In the genomic region with DNA sequence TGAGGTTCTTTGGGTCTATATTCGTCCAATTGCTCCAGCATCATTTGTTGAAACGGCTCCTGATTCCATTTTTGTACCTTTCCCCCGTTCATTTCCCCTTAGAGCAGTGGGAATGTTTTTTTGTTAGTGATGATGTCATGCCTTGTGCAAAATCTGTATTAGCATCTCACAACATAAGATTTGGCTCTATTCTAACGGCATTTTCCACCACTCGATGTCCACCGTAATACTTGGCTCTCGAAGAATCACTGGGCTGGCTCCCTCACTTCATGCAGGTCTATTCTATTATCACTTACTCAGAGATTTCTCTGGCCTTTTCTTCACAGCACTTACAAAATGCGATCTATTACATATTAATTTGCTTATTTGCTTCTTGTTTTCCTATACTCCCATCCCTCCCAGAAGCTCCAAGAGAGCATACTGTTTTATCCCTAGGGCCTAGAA, we compare ENCODE assay signal across 1 cellular context.
A peak's percentile ranks its signal among the peaks of the same experiment; 100 is the strongest.
TF ChIP-seq lines count a peak whose summit lies in the region.

No MANE protein-coding gene starts in this region.

TF ChIP-seq in HEK293, 187 proteins besides CTCF, POLR2A, EP300 and RAD21 (continued from another document):
- TF ChIP-seq PRDM1 (tag by site-specific recombination; IDR thresholded peaks at IDR 0.05) (0 out of 2 replicates have a peak, but pooled peaks have one; percentile 52), ZNF664 (tag by site-specific recombination; IDR thresholded peaks at IDR 0.05) (peak; percentile 89)
